19 cellular contexts compared by ENCODE assay signal in the genomic region with DNA sequence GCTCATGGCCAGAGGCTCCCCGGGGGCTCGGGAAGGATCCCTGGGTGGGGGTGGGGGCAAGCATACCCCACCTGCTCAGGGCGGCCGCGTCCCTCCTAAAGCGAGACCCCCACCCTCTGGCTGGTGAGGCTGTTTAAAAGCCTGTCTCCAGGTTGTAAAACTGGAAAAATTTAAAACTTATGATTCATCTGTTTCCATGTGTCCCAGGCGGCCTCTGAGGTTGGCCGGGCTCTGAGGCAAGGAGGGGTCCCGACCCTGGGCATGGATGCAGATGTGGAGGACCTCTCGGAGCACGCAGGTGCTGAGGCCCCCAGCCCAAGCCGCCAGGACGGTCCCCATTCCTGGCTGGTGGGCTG.
"Had no signal": no experiment of that assay in that cellular context is flagged by ENCODE, and none has a peak within 500 bp of the region (broad histone marks: within the 10 kb centered on the region; RNA-seq: fewer than 3 reads in every experiment).

No MANE protein-coding gene starts in this region.

- H3K27me3 ChIP-seq: Peyer's patch had no signal

- H3K27ac ChIP-seq: colonic mucosa, Peyer's patch, RWPE1, SK-N-MC, VCaP had no signal

- H3K4me1 ChIP-seq: colonic mucosa, Peyer's patch had no signal

- H3K36me3 ChIP-seq: colonic mucosa, Peyer's patch had no signal

- DNase-seq: activated CD4-positive, alpha-beta T cell treated with anti-CD3 and anti-CD28 coated beads for 4 hours; activated CD8-positive, alpha-beta memory T cell treated with anti-CD3 and anti-CD28 coated beads, Interleukin-2, amount 50 U/mL, for 4 hours; activated gamma-delta T cell treated with Interleukin-2 at 50 U/mL for 16 hours; activated naive CD8-positive, alpha-beta T cell treated with anti-CD3 and anti-CD28 coated beads for 36 hours; activated T-cell treated with anti-CD3 and anti-CD28 coated beads, Interleukin-2, amount 50 U/mL, for 72 hours; caudate nucleus; colonic mucosa; NCI-H1105 treated with DMSO at 0.1 percent for 48 hours; NCI-H1436 treated with DMSO at 0.1 percent for 48 hours; NCI-H187; NK-92 treated with Interleukin-12 subunit alpha and Interleukin-12 subunit beta, amount 100 ng/mL, for 24 hours; Peyer's patch; SIG-M5; T-helper 1 cell had no signal

- H3K9me3 ChIP-seq: colonic mucosa, Peyer's patch had no signal

- H3K4me3 ChIP-seq: colonic mucosa, Peyer's patch, SK-N-MC had no signal

- ATAC-seq: activated CD4-positive, CD25-positive, alpha-beta regulatory T cell treated with anti-CD3 and anti-CD28 coated beads, Interleukin-2, amount 50 U/mL, for 24 hours; activated CD8-positive, alpha-beta T cell treated with anti-CD3 and anti-CD28 coated beads for 36 hours; activated T-cell treated with anti-CD3 and anti-CD28 coated beads, Interleukin-2, amount 50 U/mL, for 72 hours had no signal
